In the genomic region with DNA sequence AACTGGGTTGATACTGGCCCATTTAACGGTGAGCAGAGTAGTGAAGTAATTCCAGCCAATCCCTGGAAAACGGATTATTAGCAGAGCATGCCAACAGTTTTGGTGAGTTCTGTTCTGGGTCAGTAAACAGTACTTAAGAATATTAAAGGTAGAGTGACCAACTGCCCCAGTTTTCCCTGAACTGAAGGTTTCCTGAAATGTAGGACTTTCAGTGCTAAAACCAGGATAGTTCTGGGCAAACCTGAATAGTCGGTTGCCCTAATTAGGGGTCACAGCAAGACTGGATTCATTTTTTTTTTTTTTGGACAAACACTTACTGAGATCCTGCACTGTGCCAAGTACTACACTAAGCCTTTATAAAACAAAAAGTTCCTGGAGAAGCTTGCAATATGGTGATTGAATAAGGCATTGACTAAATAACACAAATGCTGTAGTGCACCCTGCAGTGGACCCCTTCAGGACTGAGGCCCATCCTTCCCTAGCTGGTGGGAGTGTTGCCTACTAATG, we compare ENCODE assay signal across 26 cellular contexts.
"Had no signal": no experiment of that assay in that cellular context is flagged by ENCODE, and none has a peak within 500 bp of the region (broad histone marks: within the 10 kb centered on the region; RNA-seq: fewer than 3 reads in every experiment).

No MANE protein-coding gene starts in this region.

- H3K27ac Mint-ChIP-seq: activated B cell treated with CpG ODN at 0.5 μM for 24 hours; activated CD4-positive, alpha-beta T cell treated with anti-CD3 and anti-CD28 coated beads for 36 hours; activated naive CD8-positive, alpha-beta T cell; activated T-helper 2 cell treated with anti-CD3 and anti-CD28 coated beads, Interferon-gamma antibody, Interleukin-2, Interleukin-4, amounts not matched to agents 10 μg/mL and 5 μg/mL and 100 μg/mL, durations not matched to agents 14 hours and 24 hours and 36 hours; memory B cell; nephron; stimulated activated effector memory CD8-positive, alpha-beta T cell treated with anti-CD3 and anti-CD28 coated beads, Interleukin-12 subunit alpha, Interleukin-12 subunit beta, amount 100 ng/mL, for 72 hours; T-helper 1 cell treated with Interleukin-12 subunit alpha and Interleukin-12 subunit beta and Interleukin-4 antibody, amounts not matched to agents 30 μg/mL and 1 μg/mL, for 36 hours had no signal

- H3K4me1 ChIP-seq: breast epithelium, parathyroid adenoma had no signal

- H3K9me3 ChIP-seq: breast epithelium, neutrophil, right lobe of liver, stomach had no signal

- H3K9me3 Mint-ChIP-seq: activated B cell treated with CpG ODN at 0.5 μM for 24 hours; activated T-cell treated with anti-CD3 and anti-CD28 coated beads, Interleukin-2, amount 50 U/mL, for 4 hours; activated T-helper 2 cell treated with anti-CD3 and anti-CD28 coated beads, Interferon-gamma antibody, Interleukin-2, Interleukin-4, amounts not matched to agents 10 μg/mL and 5 μg/mL and 100 μg/mL, durations not matched to agents 14 hours and 24 hours and 36 hours; memory B cell; nephron; T-helper 1 cell treated with Interleukin-12 subunit alpha and Interleukin-12 subunit beta and Interleukin-4 antibody, amounts not matched to agents 30 μg/mL and 1 μg/mL, for 36 hours had no signal

- H3K36me3 ChIP-seq: breast epithelium, neutrophil, right lobe of liver, stomach had no signal

- H3K4me1 Mint-ChIP-seq: activated B cell treated with CpG ODN at 0.5 μM for 24 hours; activated CD4-positive, alpha-beta T cell treated with anti-CD3 and anti-CD28 coated beads for 36 hours; memory B cell; stimulated activated effector memory CD8-positive, alpha-beta T cell treated with anti-CD3 and anti-CD28 coated beads, Interleukin-12 subunit alpha, Interleukin-12 subunit beta, amount 100 ng/mL, for 72 hours had no signal

- DNase-seq: activated B cell treated with CpG ODN at 0.5 μM for 24 hours; activated CD4-positive, alpha-beta T cell treated with anti-CD3 and anti-CD28 coated beads for 36 hours; activated CD4-positive, alpha-beta T cell treated with anti-CD3 and anti-CD28 coated beads, Interleukin-2, amount 50 U/mL, for 4 hours; activated CD8-positive, alpha-beta memory T cell treated with anti-CD3 and anti-CD28 coated beads for 24 hours; activated CD8-positive, alpha-beta memory T cell treated with anti-CD3 and anti-CD28 coated beads, Interleukin-2, amount 50 U/mL, for 4 hours; activated naive CD4-positive, alpha-beta T cell; activated T-cell treated with anti-CD3 and anti-CD28 coated beads, Interleukin-2, amount 50 U/mL, for 4 hours; amniotic stem cell; cerebellar nuclear complex; foreskin melanocyte; kidney glomerular epithelial cell; right lobe of liver; small intestine; stimulated activated CD4-positive, alpha-beta T cell treated with anti-CD3 and anti-CD28 coated beads, Interleukin-2, amount 100 ng/mL, for 24 hours; stomach; T1000 had no signal

- H3K27ac ChIP-seq: breast epithelium, coronary artery, neutrophil, parathyroid adenoma, stomach had no signal

- FAIRE-seq: small intestine had no signal

- H3K79me2 ChIP-seq: parathyroid adenoma had no signal

- H3K36me3 Mint-ChIP-seq: activated naive CD8-positive, alpha-beta T cell; memory B cell; stimulated activated effector memory CD8-positive, alpha-beta T cell treated with anti-CD3 and anti-CD28 coated beads, Interleukin-12 subunit alpha, Interleukin-12 subunit beta, amount 100 ng/mL, for 72 hours had no signal

- H3K4me3 ChIP-seq: breast epithelium, coronary artery, right lobe of liver, stomach had no signal

- H3K4me3 Mint-ChIP-seq: activated B cell treated with CpG ODN at 0.5 μM for 24 hours; activated CD4-positive, alpha-beta T cell treated with anti-CD3 and anti-CD28 coated beads for 36 hours; activated naive CD8-positive, alpha-beta T cell; activated T-cell treated with anti-CD3 and anti-CD28 coated beads, Interleukin-2, amount 50 U/mL, for 4 hours; memory B cell; nephron; stimulated activated effector memory CD8-positive, alpha-beta T cell treated with anti-CD3 and anti-CD28 coated beads, Interleukin-12 subunit alpha, Interleukin-12 subunit beta, amount 100 ng/mL, for 72 hours; T-helper 1 cell treated with Interleukin-12 subunit alpha and Interleukin-12 subunit beta and Interleukin-4 antibody, amounts not matched to agents 30 μg/mL and 1 μg/mL, for 36 hours had no signal

- H3K9ac ChIP-seq: parathyroid adenoma had no signal

- H2AFZ ChIP-seq: parathyroid adenoma had no signal

- H3K27me3 ChIP-seq: breast epithelium, neutrophil, right lobe of liver, stomach had no signal

- H3K27me3 Mint-ChIP-seq: activated B cell treated with CpG ODN at 0.5 μM for 24 hours had no signal

- ATAC-seq: activated CD4-positive, alpha-beta T cell treated with anti-CD3 and anti-CD28 coated beads for 36 hours; activated T-cell treated with anti-CD3 and anti-CD28 coated beads, Interleukin-2, amount 50 U/mL, for 4 hours; stimulated activated effector memory CD8-positive, alpha-beta T cell treated with anti-CD3 and anti-CD28 coated beads, Interleukin-12 subunit alpha, Interleukin-12 subunit beta, amount 100 ng/mL, for 72 hours had no signal
